Comparison of ENCODE assay signal across 20 cellular contexts in genomic region chr3:61443886-61444285, GRCh38.
"Had no signal": no experiment of that assay in that cellular context is flagged by ENCODE, and none has a peak within 500 bp of the region (broad histone marks: within the 10 kb centered on the region; RNA-seq: fewer than 3 reads in every experiment).

No MANE protein-coding gene starts in this region.

- H3K4me1 ChIP-seq: lower lobe of right lung, suprapubic skin, thyroid gland had no signal

- H3K27me3 ChIP-seq: gastrocnemius medialis, heart right ventricle, neural progenitor cell, ovary, suprapubic skin, thyroid gland had no signal

- DNase-seq: effector memory CD4-positive, alpha-beta T cell; gastrocnemius medialis; heart right ventricle; hypothalamus; kidney glomerular epithelial cell; lower lobe of right lung; nucleus accumbens; ovary; right cardiac atrium; stimulated activated CD4-positive, alpha-beta T cell treated with anti-CD3 and anti-CD28 coated beads, Interleukin-4, amount 100 ng/mL, for 1 hour; stimulated activated CD8-positive, alpha-beta memory T cell treated with anti-CD3 and anti-CD28 coated beads, Interleukin-4, amount 100 ng/mL, for 48 hours; stimulated activated naive CD8-positive, alpha-beta T cell treated with anti-CD3 and anti-CD28 coated beads, Interleukin-15, Interleukin-2, amounts not matched to agents 100 U/mL and 50 U/mL, for 24 hours; thyroid gland had no signal

- ATAC-seq: esophagus mucosa; gastrocnemius medialis; lower lobe of right lung; natural killer cell treated with Interleukin-12 subunit alpha and Interleukin-12 subunit beta and Interleukin-15 and Interleukin-18, amount 100 ng/mL, for 72 hours; right cardiac atrium; stimulated activated effector memory CD8-positive, alpha-beta T cell treated with anti-CD3 and anti-CD28 coated beads, Interleukin-12 subunit alpha, Interleukin-12 subunit beta, amount 100 ng/mL, for 72 hours; stimulated activated naive CD8-positive, alpha-beta T cell treated with anti-CD3 and anti-CD28 coated beads, Interleukin-15, Interleukin-2, amounts not matched to agents 100 U/mL and 50 U/mL, for 24 hours had no signal

- H3K9me3 ChIP-seq: gastrocnemius medialis, heart right ventricle, lower lobe of right lung, ovary, suprapubic skin, thyroid gland had no signal

- H2AFZ ChIP-seq: neural progenitor cell had no signal

- H3K4me2 ChIP-seq: neural progenitor cell had no signal

- H3K4me3 ChIP-seq: gastrocnemius medialis, heart right ventricle, lower lobe of right lung, neural progenitor cell, ovary, suprapubic skin, thyroid gland had no signal

- H3K36me3 ChIP-seq: gastrocnemius medialis, heart right ventricle, lower lobe of right lung, neural progenitor cell, ovary, suprapubic skin, thyroid gland had no signal

- FAIRE-seq: endometrium, urothelium cell line had no signal

- H3K27ac ChIP-seq: heart right ventricle, lower lobe of right lung, neural progenitor cell, ovary, suprapubic skin, thyroid gland had no signal

- H3K9ac ChIP-seq: neural progenitor cell had no signal
